In the genomic region with DNA sequence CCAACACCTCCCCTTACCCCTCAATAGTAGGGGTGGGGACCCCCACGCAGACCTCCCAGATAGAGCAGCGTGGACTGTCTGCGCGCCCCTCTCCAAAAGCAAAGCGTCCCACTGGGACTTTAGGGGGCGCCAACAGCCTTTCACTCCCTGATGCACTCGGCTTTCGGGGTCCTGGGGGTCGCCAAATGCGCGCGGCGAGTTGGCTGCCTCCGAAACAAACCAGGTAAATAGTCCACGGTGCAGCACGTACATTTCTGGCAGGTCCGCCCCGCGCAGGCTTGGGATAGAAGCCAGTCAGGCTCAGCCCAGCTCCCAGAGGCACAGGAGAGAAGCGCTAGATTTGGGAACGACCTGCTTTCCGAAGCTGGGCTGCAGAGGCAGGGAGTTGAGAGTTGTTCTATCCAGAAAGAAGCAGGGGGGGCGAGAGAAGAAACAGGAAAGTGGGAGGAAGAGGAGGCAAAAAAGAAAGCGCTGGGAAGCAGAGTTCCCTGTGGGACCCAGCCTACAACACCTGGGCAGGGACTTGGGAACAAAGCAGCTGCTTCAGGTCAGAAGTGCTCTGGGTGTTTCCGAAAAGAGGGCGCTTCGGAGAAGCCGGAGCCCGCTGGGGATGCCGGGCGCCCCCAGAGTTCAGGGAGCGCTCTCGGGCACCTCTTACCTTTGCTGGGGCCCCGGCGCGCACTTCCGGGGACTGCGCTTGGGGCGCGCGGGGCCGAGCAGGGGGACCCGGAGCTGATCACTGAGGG, we compare ENCODE assay signal across 8 cellular contexts. TPM values are rescaled to one million over a fixed set of nuclear protein-coding genes. Genes with fewer than 3 reads are reported as not detected.
DNase-seq lines count a peak whose midpoint lies in the region; ATAC-seq and TF ChIP-seq lines count a peak whose summit lies in the region.

No MANE protein-coding gene starts in this region.

- H3K27me3 Mint-ChIP-seq in neural progenitor cell (ENCODE audit: insufficient read depth, low read depth), result peaks cover 11% of the 10 kb centered on the region
- H3K27me3 Mint-ChIP-seq in natural killer cell treated with Interleukin-12 subunit alpha and Interleukin-12 subunit beta and Interleukin-15 and Interleukin-18, amount 100 ng/mL, for 72 hours, result peaks cover 44 to 48% of the 10 kb centered on the region in 2 donors

- H3K9me3 Mint-ChIP-seq in neural progenitor cell, result no peaks in the 10 kb centered on the region
- no peaks in the 10 kb centered on the region for H3K9me3 Mint-ChIP-seq in natural killer cell treated with Interleukin-12 subunit alpha and Interleukin-12 subunit beta and Interleukin-15 and Interleukin-18, amount 100 ng/mL, for 72 hours

- H3K79me2 ChIP-seq in neural progenitor cell (ENCODE audit: low read depth), result no peaks in the 10 kb centered on the region

- no peaks in the 10 kb centered on the region for H3K36me3 Mint-ChIP-seq in neural progenitor cell
- H3K36me3 Mint-ChIP-seq in natural killer cell treated with Interleukin-12 subunit alpha and Interleukin-12 subunit beta and Interleukin-15 and Interleukin-18, amount 100 ng/mL, for 72 hours, result no peaks in the 10 kb centered on the region

- no peaks in the 10 kb centered on the region for H3K9me3 ChIP-seq in esophagus squamous epithelium
- H3K9me3 ChIP-seq in neural progenitor cell (ENCODE audit: low read depth), result no peaks in the 10 kb centered on the region

- H3K9ac ChIP-seq in neural progenitor cell, result no peak overlapping the region

- H3K4me2 ChIP-seq in neural progenitor cell, result peak overlapping the region; percentile 89

- H3K27me3 ChIP-seq in esophagus squamous epithelium (peaks cover 0 to 79% (median 0%) of the 10 kb centered on the region in 4 donors), neural progenitor cell (peaks cover 42% of the 10 kb centered on the region)

- H3K4me3 ChIP-seq in esophagus squamous epithelium (peak overlapping the region; percentile 38 to 68 (median 52)), neural progenitor cell (peak overlapping the region; percentile 77)

- no peak for TF ChIP-seq POLR2A in esophagus squamous epithelium (IDR thresholded peaks at IDR 0.05)

- peak overlapping the region; percentile 23 for H3K27ac Mint-ChIP-seq in neural progenitor cell
- H3K27ac Mint-ChIP-seq in natural killer cell treated with Interleukin-12 subunit alpha and Interleukin-12 subunit beta and Interleukin-15 and Interleukin-18, amount 100 ng/mL, for 72 hours, result no peak overlapping the region

- H2AFZ ChIP-seq in neural progenitor cell (replicated peaks), result peak overlapping the region; percentile 98

- in situ Hi-C loops in SK-MEL-5 (cut with HindIII; ENCODE audit: low pct_unique_long_range_greater_than_20kb, low sequenced_read_pairs), result no loop called here

- H3K27ac ChIP-seq in esophagus squamous epithelium (peak overlapping the region in 2 of 4 donors; percentile 44 to 61), neural progenitor cell (no peak overlapping the region)

- peak overlapping the region; percentile 93 for H3K4me3 Mint-ChIP-seq in neural progenitor cell
- H3K4me3 Mint-ChIP-seq in natural killer cell treated with Interleukin-12 subunit alpha and Interleukin-12 subunit beta and Interleukin-15 and Interleukin-18, amount 100 ng/mL, for 72 hours, result no peak overlapping the region

- no peaks in the 10 kb centered on the region for H3F3A ChIP-seq in neural progenitor cell (ENCODE audit: low read depth)

- WGBS in esophagus squamous epithelium, 2 donors, result 0 to 11% methylated on average over 12 to 17 of the region's 43 CpGs

- H3K4me1 ChIP-seq in esophagus squamous epithelium (peaks cover 6 to 19% (median 7%) of the 10 kb centered on the region in 3 donors), neural progenitor cell (peaks cover 4% of the 10 kb centered on the region)

- H3K36me3 ChIP-seq in esophagus squamous epithelium (no peaks in the 10 kb centered on the region), neural progenitor cell (no peaks in the 10 kb centered on the region)

- TF ChIP-seq CTCF in esophagus squamous epithelium (IDR thresholded peaks at IDR 0.05), result no peak
- TF ChIP-seq CTCF in neural progenitor cell (IDR thresholded peaks at IDR 0.05), result peak; percentile 56

- H3K4me1 Mint-ChIP-seq in neural progenitor cell, result peaks cover 22% of the 10 kb centered on the region
- H3K4me1 Mint-ChIP-seq in natural killer cell treated with Interleukin-12 subunit alpha and Interleukin-12 subunit beta and Interleukin-15 and Interleukin-18, amount 100 ng/mL, for 72 hours (ENCODE audit: low read depth in 2 of 2), result peaks cover 0 to 9% of the 10 kb centered on the region in 2 donors

- intact Hi-C loops in esophagus squamous epithelium (cut with DNase I), result no loop called here

- ATAC-seq in GM19397 (IDR thresholded peaks at IDR 0.05; ENCODE audit: unreplicated experiment) (peak; percentile 51), GM21825 (IDR thresholded peaks at IDR 0.05; ENCODE audit: unreplicated experiment) (no peak)
- no peak for ATAC-seq in natural killer cell treated with Interleukin-12 subunit alpha and Interleukin-12 subunit beta and Interleukin-15 and Interleukin-18, amount 100 ng/mL, for 72 hours

- DNase-seq in AG08395 (ENCODE audit: low spot score), result peak; percentile 25
- peak; percentile 44 for DNase-seq in SK-MEL-5 (ENCODE audit: low read depth, low spot score)
- DNase-seq in esophagus squamous epithelium (lab: John Stamatoyannopoulos, UW), result no peak
- peak; percentile 60 for DNase-seq in neural progenitor cell (ENCODE audit: low spot score)
- DNase-seq in cerebellar cortex (ENCODE audit: low spot score), result no peak
- DNase-seq in natural killer cell treated with Interleukin-12 subunit alpha and Interleukin-12 subunit beta and Interleukin-15 and Interleukin-18, amount 100 ng/mL, for 72 hours (ENCODE audit: low spot score), result no peak

- no peaks in the 10 kb centered on the region for H4K20me1 ChIP-seq in neural progenitor cell (ENCODE audit: low read depth)

RNA-seq across cellular contexts. Expression of a gene that starts 0.5 kb away (rescaled TPM):
- 7.4 and 9.7 TPM in 2 replicates for total RNA-seq in SK-MEL-5 (2014; rRNA removed; shearing (Covaris generic))
- polyA plus RNA-seq in SK-MEL-5 (2015; cell fraction: cytosol; rRNA removed), result 7.0 and 14.5 TPM in 2 replicates
- polyA plus RNA-seq in SK-MEL-5 (2015; cell fraction: nucleus; rRNA removed), result 5.0 and 9.1 TPM in 2 replicates
- total RNA-seq in esophagus squamous epithelium, result 1 to 10 TPM in 2 of 4 donors, under 1 TPM in 1, not detected in 1; 0.26 to 9.4 (median 2.3) TPM
- total RNA-seq in neural progenitor cell (ENCODE audit: low replicate concordance), result 2.8 and 3.6 TPM in 2 replicates
- total RNA-seq in natural killer cell treated with Interleukin-12 subunit alpha and Interleukin-12 subunit beta and Interleukin-15 and Interleukin-18, amount 100 ng/mL, for 72 hours, result not detected

Comparison
In these comparisons a context has a peak if more than half of its experiments do, and no peak if none do; other contexts are left out.
1. DNase-seq: peak in AG08395 (single experiment), SK-MEL-5 (single experiment) and neural progenitor cell (single experiment); none in esophagus squamous epithelium (single experiment), cerebellar cortex (single experiment) and natural killer cell treated with Interleukin-12 subunit alpha and Interleukin-12 subunit beta and Interleukin-15 and Interleukin-18, amount 100 ng/mL, for 72 hours (single experiment).